21 cellular contexts compared by ENCODE assay signal in the genomic region with DNA sequence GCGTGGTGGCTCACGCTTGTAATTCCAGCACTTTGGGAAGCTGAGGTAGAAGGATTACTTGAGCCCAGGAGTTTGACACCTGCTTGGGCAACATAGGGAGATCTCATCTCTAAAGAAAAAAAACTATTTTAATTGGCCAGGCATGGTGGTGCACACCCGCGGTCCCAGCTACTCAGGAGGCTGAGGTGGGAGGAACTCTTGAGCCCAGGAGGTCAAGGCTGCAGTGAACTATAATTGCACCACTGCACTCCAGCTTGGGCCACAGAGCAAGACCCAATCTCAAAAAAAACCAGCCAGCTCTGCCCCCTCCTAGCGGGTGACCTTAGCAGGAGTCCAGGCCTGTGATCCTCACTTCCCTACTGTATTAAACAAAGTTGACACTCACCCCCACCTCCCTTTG. TPM values are rescaled to one million over a fixed set of nuclear protein-coding genes. Genes with fewer than 3 reads are reported as not detected.
"Had no signal": no experiment of that assay in that cellular context is flagged by ENCODE, and none has a peak within 500 bp of the region (broad histone marks: within the 10 kb centered on the region; RNA-seq: fewer than 3 reads in every experiment).

No MANE protein-coding gene starts in this region.

- H3K9me3 Mint-ChIP-seq: activated CD4-positive, alpha-beta memory T cell treated with anti-CD3 and anti-CD28 coated beads, Interleukin-2, amount 10 ng/mL, durations not matched to agents 7 days and 5 days; activated naive CD4-positive, alpha-beta T cell treated with anti-CD3 and anti-CD28 coated beads, Interleukin-2, amount 50 U/mL, for 24 hours; activated T-cell treated with anti-CD3 and anti-CD28 coated beads, Interleukin-2, amount 50 U/mL, for 4 hours; neural crest cell; stimulated activated naive CD8-positive, alpha-beta T cell treated with anti-CD3 and anti-CD28 coated beads, Interleukin-15, amount 100 ng/mL, for 72 hours; T-helper 1 cell treated with Interleukin-12 subunit alpha and Interleukin-12 subunit beta and Interleukin-4 antibody, amounts not matched to agents 30 μg/mL and 1 μg/mL, for 36 hours had no signal

- H3K36me3 ChIP-seq: adrenal gland, ovary, spleen, upper lobe of right lung had no signal

- H3K4me3 Mint-ChIP-seq: activated CD4-positive, alpha-beta memory T cell treated with anti-CD3 and anti-CD28 coated beads, Interleukin-2, amount 10 ng/mL, durations not matched to agents 7 days and 5 days; activated CD4-positive, alpha-beta T cell treated with anti-CD3 and anti-CD28 coated beads for 36 hours; activated naive CD4-positive, alpha-beta T cell treated with anti-CD3 and anti-CD28 coated beads, Interleukin-2, amount 50 U/mL, for 24 hours; activated T-cell treated with anti-CD3 and anti-CD28 coated beads, Interleukin-2, amount 50 U/mL, for 4 hours; immature natural killer cell; neural crest cell; T-helper 1 cell treated with Interleukin-12 subunit alpha and Interleukin-12 subunit beta and Interleukin-4 antibody, amounts not matched to agents 30 μg/mL and 1 μg/mL, for 36 hours had no signal

- H3K9me3 ChIP-seq: adrenal gland, ovary, spleen, testis, upper lobe of right lung had no signal

- H3K27ac Mint-ChIP-seq: activated CD4-positive, alpha-beta memory T cell treated with anti-CD3 and anti-CD28 coated beads, Interleukin-2, amount 10 ng/mL, durations not matched to agents 7 days and 5 days; activated CD4-positive, alpha-beta T cell treated with anti-CD3 and anti-CD28 coated beads for 36 hours; activated naive CD4-positive, alpha-beta T cell treated with anti-CD3 and anti-CD28 coated beads, Interleukin-2, amount 50 U/mL, for 24 hours; immature natural killer cell; stimulated activated naive CD8-positive, alpha-beta T cell treated with anti-CD3 and anti-CD28 coated beads, Interleukin-15, amount 100 ng/mL, for 72 hours; T-helper 1 cell treated with Interleukin-12 subunit alpha and Interleukin-12 subunit beta and Interleukin-4 antibody, amounts not matched to agents 30 μg/mL and 1 μg/mL, for 36 hours had no signal

- DNase-seq: activated CD4-positive, alpha-beta memory T cell treated with anti-CD3 and anti-CD28 coated beads, Interleukin-2, amount 10 ng/mL, durations not matched to agents 7 days and 5 days; activated CD4-positive, alpha-beta T cell treated with anti-CD3 and anti-CD28 coated beads for 36 hours; activated effector memory CD4-positive, alpha-beta T cell treated with Interleukin-2 at 50 U/mL for 16 hours; activated T-cell treated with anti-CD3 and anti-CD28 coated beads, Interleukin-2, amount 50 U/mL, for 4 hours; dorsolateral prefrontal cortex; immature natural killer cell; ovary; spleen; stimulated activated CD4-positive, alpha-beta T cell treated with anti-CD3 and anti-CD28 coated beads, Interleukin-1b, Interleukin-23, amount 100 ng/mL, for 48 hours; stimulated activated naive CD8-positive, alpha-beta T cell treated with anti-CD3 and anti-CD28 coated beads, Interleukin-15, amount 100 ng/mL, for 72 hours; testis; upper lobe of right lung had no signal

- H3K36me3 Mint-ChIP-seq: activated naive CD4-positive, alpha-beta T cell treated with anti-CD3 and anti-CD28 coated beads, Interleukin-2, amount 50 U/mL, for 24 hours; immature natural killer cell had no signal

- H3K4me3 ChIP-seq: adrenal gland, dorsolateral prefrontal cortex, ovary, spleen, testis, upper lobe of right lung had no signal

- H3K27me3 ChIP-seq: ovary, testis had no signal

- H3K27ac ChIP-seq: adrenal gland, dorsolateral prefrontal cortex, ovary, spleen, testis, upper lobe of right lung, VCaP had no signal

RNA-seq across cellular contexts. Expression of gene HS3ST6, which starts 5.9 kb away (rescaled TPM):
- total RNA-seq: activated CD4-positive, alpha-beta memory T cell treated with anti-CD3 and anti-CD28 coated beads, Interleukin-2, amount 10 ng/mL, durations not matched to agents 7 days and 5 days; activated CD4-positive, alpha-beta T cell treated with anti-CD3 and anti-CD28 coated beads for 36 hours; activated T-cell treated with anti-CD3 and anti-CD28 coated beads, Interleukin-2, amount 50 U/mL, for 4 hours; adrenal gland; dorsolateral prefrontal cortex; liver; mesenteric fat pad; neural crest cell; pulmonary artery endothelial cell; sciatic nerve; upper lobe of right lung had no signal
- polyA plus RNA-seq: immature natural killer cell, liver, ovary had no signal

RNA-seq across cellular contexts. Expression of gene RPL3L, which starts 30.4 kb away (rescaled TPM):
- total RNA-seq: activated CD4-positive, alpha-beta memory T cell treated with anti-CD3 and anti-CD28 coated beads, Interleukin-2, amount 10 ng/mL, durations not matched to agents 7 days and 5 days; activated CD4-positive, alpha-beta T cell treated with anti-CD3 and anti-CD28 coated beads for 36 hours; activated T-cell treated with anti-CD3 and anti-CD28 coated beads, Interleukin-2, amount 50 U/mL, for 4 hours; liver; mesenteric fat pad; neural crest cell; ovary; pulmonary artery endothelial cell; sciatic nerve; spleen; upper lobe of right lung had no signal
- polyA plus RNA-seq: immature natural killer cell, ovary had no signal
